Comparison of ENCODE assay signal across 7 cellular contexts in genomic region chr2:55617160-55618024, GRCh38. TPM values are rescaled to one million over a fixed set of nuclear protein-coding genes. Genes with fewer than 3 reads are reported as not detected.
DNase-seq lines count a peak whose midpoint lies in the region; ATAC-seq, FAIRE-seq and TF ChIP-seq lines count a peak whose summit lies in the region.

PPP4R3B (minus strand) TSS chr2:55617622; CDS start chr2:55617285, 337 bp downstream.

- H3K4me2 ChIP-seq in astrocyte (ENCODE audit: low read length) = peak within 1 kb of the TSS; percentile 89

- H4K20me1 ChIP-seq in astrocyte (ENCODE audit: insufficient read depth, low read length) = peaks cover 13% of the 10 kb centered on the region

- DNase-seq in NCI-H187 (lab: John Stamatoyannopoulos, UW) (peak; percentile 94 to 99), astrocyte (ENCODE audit: low read depth) (peak; percentile 99), hepatic stellate cell (ENCODE audit: low spot score) (peak; percentile 96)

- no peaks in the 10 kb centered on the region for H3K27me3 Mint-ChIP-seq in astrocyte (ENCODE audit: low read depth, unreplicated experiment)

- peak within 1 kb of the TSS; percentile 82 for H2AFZ ChIP-seq in astrocyte (ENCODE audit: low read depth, low read length)

- H3K9ac ChIP-seq in astrocyte (ENCODE audit: low read length) (peak within 1 kb of the TSS; percentile 98), rectal smooth muscle tissue (ENCODE audit: low read length) (peak within 1 kb of the TSS; percentile 88)

- no peak within 1 kb of the TSS for H3K4me3 Mint-ChIP-seq in astrocyte (ENCODE audit: unreplicated experiment)

- ATAC-seq in GM18499 (IDR thresholded peaks at IDR 0.05; ENCODE audit: insufficient read depth, unreplicated experiment) (peak; percentile 61), HG02943 (IDR thresholded peaks at IDR 0.05; ENCODE audit: low read depth, unreplicated experiment) (peak; percentile 80)

- H3K9me3 Mint-ChIP-seq in astrocyte (ENCODE audit: unreplicated experiment) = no peaks in the 10 kb centered on the region

- H3K36me3 ChIP-seq in astrocyte (ENCODE audit: insufficient read depth, low read length) (peaks cover 4% of the 10 kb centered on the region), rectal smooth muscle tissue (ENCODE audit: control insufficient read depth, insufficient read depth, low read length) (no peaks in the 10 kb centered on the region)

- H3K4me3 ChIP-seq in astrocyte (ENCODE audit: insufficient read depth, low read depth, low read length) = peak within 1 kb of the TSS; percentile 98
- H3K4me3 ChIP-seq in rectal smooth muscle tissue (ENCODE audit: low read length) = peak within 1 kb of the TSS; percentile 99

- intact Hi-C loops in T-helper 2 cell treated with Interferon-gamma antibody and Interleukin-4, amounts not matched to agents 100 ng/mL and 5 ng/mL, for 36 hours (cut with micrococcal nuclease) = loop anchor here (1.0 to 10.0 kb wide), 13 partner anchors 76 to 1831 kb away; partner anchors contain the start of genes ACYP2, ASB3, CFAP36 and CLHC1

- H3K4me1 ChIP-seq in astrocyte (ENCODE audit: insufficient read depth, low read length) (peaks cover 5% of the 10 kb centered on the region), rectal smooth muscle tissue (ENCODE audit: control insufficient read depth, insufficient read depth, low read length) (peaks cover 4% of the 10 kb centered on the region)

- no peak within 1 kb of the TSS for H3K27ac Mint-ChIP-seq in astrocyte (ENCODE audit: unreplicated experiment)

- peak within 1 kb of the TSS; percentile 94 for H3K27ac ChIP-seq in astrocyte (ENCODE audit: low read depth, low read length)
- peak within 1 kb of the TSS; percentile 99 for H3K27ac ChIP-seq in rectal smooth muscle tissue (ENCODE audit: low read depth, low read length)

- H3K36me3 Mint-ChIP-seq in astrocyte (ENCODE audit: low read depth, unreplicated experiment) = peaks cover 7% of the 10 kb centered on the region

- TF ChIP-seq CTCF in astrocyte (IDR thresholded peaks at IDR 0.05; ENCODE audit: insufficient read depth, low read depth, low read length) = no peak

- peaks cover 7% of the 10 kb centered on the region for H3K4me1 Mint-ChIP-seq in astrocyte (ENCODE audit: low read depth, unreplicated experiment)

- FAIRE-seq in astrocyte (lab: Jason Lieb, UNC) = no peak

- H3K27me3 ChIP-seq in astrocyte (ENCODE audit: insufficient read depth, low read length) (no peaks in the 10 kb centered on the region), rectal smooth muscle tissue (ENCODE audit: control insufficient read depth, insufficient read depth, low read length) (no peaks in the 10 kb centered on the region)

- H3K79me2 ChIP-seq in astrocyte (ENCODE audit: insufficient read depth, low read length) = peaks cover 87% of the 10 kb centered on the region

- H3K9me3 ChIP-seq in astrocyte (ENCODE audit: insufficient read depth, low read depth, low read length) = no peaks in the 10 kb centered on the region

RNA-seq across cellular contexts. Expression of gene PPP4R3B, which starts in this region (rescaled TPM):
- 74.7 and 80.4 TPM in 2 replicates for total RNA-seq in T-helper 2 cell treated with Interferon-gamma antibody and Interleukin-4, amounts not matched to agents 100 ng/mL and 5 ng/mL, for 36 hours
- 33.6 and 38.2 TPM in 2 replicates for total RNA-seq in astrocyte

Comparison
In these comparisons a context has a peak if more than half of its experiments do, and no peak if none do; other contexts are left out.
1. Peak in every context shown above with its lines: DNase-seq, ATAC-seq, H3K4me3 ChIP-seq and H3K27ac ChIP-seq.